8 cellular contexts compared by ENCODE assay signal in genomic region chr2:74454654-74455511, GRCh38.
DNase-seq lines count a peak whose midpoint lies in the region; ATAC-seq and FAIRE-seq lines count a peak whose summit lies in the region.

Gene INO80B, plus strand, starts transcription at chr2:74455087. Its CDS starts 30 bp downstream, at chr2:74455117.

- H3K27ac Mint-ChIP-seq in central memory CD8-positive, alpha-beta T cell (ENCODE audit: low read depth): peak within 1 kb of the TSS; percentile 100

- H3K36me3 Mint-ChIP-seq in central memory CD8-positive, alpha-beta T cell (ENCODE audit: insufficient read depth): peaks cover 33% of the 10 kb centered on the region

- H3K27me3 Mint-ChIP-seq in central memory CD8-positive, alpha-beta T cell: no peaks in the 10 kb centered on the region

- peak; percentile 91 for FAIRE-seq in islet of Langerhans (lab: Jason Lieb, UNC)

- H3K4me3 Mint-ChIP-seq in central memory CD8-positive, alpha-beta T cell: peak within 1 kb of the TSS; percentile 97

- DNase-seq in AG08395 (ENCODE audit: low spot score) (peak; percentile 94), NCI-H446 (lab: John Stamatoyannopoulos, UW) (peak; percentile 82 to 98)
- peak; percentile 95 for DNase-seq in activated CD4-positive, CD25-positive, alpha-beta regulatory T cell treated with anti-CD3 and anti-CD28 coated beads, Interleukin-2, amount 50 U/mL, for 16 hours (ENCODE audit: low read depth, low spot score)
- DNase-seq in central memory CD8-positive, alpha-beta T cell (ENCODE audit: low spot score in 2 of 2): peak; percentile 98
- DNase-seq in stimulated activated CD4-positive, alpha-beta T cell treated with anti-CD3 and anti-CD28 coated beads, Interleukin-12 subunit alpha, Interleukin-12 subunit beta, amount 100 ng/mL, for 4 hours: peak; percentile 94

- peaks cover 70% of the 10 kb centered on the region for H3K4me1 Mint-ChIP-seq in central memory CD8-positive, alpha-beta T cell

- H3K9me3 Mint-ChIP-seq in central memory CD8-positive, alpha-beta T cell: no peaks in the 10 kb centered on the region

- ATAC-seq in GM19023 (IDR thresholded peaks at IDR 0.05; ENCODE audit: unreplicated experiment): peak; percentile 35
- peak; percentile 34 for ATAC-seq in HG03342 (IDR thresholded peaks at IDR 0.05; ENCODE audit: unreplicated experiment)
- ATAC-seq in central memory CD8-positive, alpha-beta T cell (replicated peaks; ENCODE audit: extremely low read depth, poor library complexity, severe bottlenecking): peak; percentile 12

Comparison
In these comparisons a context has a peak if more than half of its experiments do, and no peak if none do; other contexts are left out.
1. Peak in every context shown above with its lines: DNase-seq and ATAC-seq.